ENCODE assay signal across 28 cellular contexts in the genomic region with DNA sequence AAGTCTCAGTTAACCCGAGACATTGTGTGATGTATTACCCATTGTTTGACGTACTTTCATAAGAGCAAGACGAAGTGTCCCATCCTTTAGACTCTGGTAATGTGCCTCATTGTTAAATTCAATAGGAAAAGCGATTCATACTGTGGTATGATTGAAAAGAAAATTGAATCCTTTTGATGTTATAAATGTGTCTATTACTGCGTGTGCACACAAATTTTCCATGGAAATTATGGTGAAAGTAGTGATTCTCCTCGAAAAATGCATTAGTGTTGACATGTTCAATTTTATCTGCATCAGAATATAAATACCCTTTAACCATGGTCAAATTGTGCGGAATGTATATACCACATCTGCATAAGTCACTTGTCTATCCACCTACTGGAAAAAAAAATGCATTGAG.
"Had no signal": no experiment of that assay in that cellular context is flagged by ENCODE, and none has a peak within 500 bp of the region (broad histone marks: within the 10 kb centered on the region; RNA-seq: fewer than 3 reads in every experiment).

No MANE protein-coding gene starts in this region.

- H3K4me1 Mint-ChIP-seq: stimulated activated effector memory CD8-positive, alpha-beta T cell treated with anti-CD3 and anti-CD28 coated beads, Interleukin-12 subunit alpha, Interleukin-12 subunit beta, amount 100 ng/mL, for 72 hours; stimulated activated memory B cell treated with anti-CD40 and anti-IgM and Interleukin-4, amounts not matched to agents 10 μg/mL and 1 μg/mL and 100 μg/mL, for 72 hours; stimulated activated naive B cell treated with anti-CD40 and anti-IgM and Interleukin-4, amounts not matched to agents 10 μg/mL and 1 μg/mL and 100 μg/mL, for 72 hours; stimulated activated naive CD8-positive, alpha-beta T cell treated with anti-CD3 and anti-CD28 coated beads, Interleukin-15, amount 100 ng/mL, for 72 hours had no signal

- H3K36me3 ChIP-seq: stomach, suprapubic skin, thoracic aorta, thyroid gland, tibial artery, tibial nerve, transverse colon, upper lobe of left lung, upper lobe of right lung, uterus, vagina had no signal

- H3K36me3 Mint-ChIP-seq: stimulated activated effector memory CD8-positive, alpha-beta T cell treated with anti-CD3 and anti-CD28 coated beads, Interleukin-12 subunit alpha, Interleukin-12 subunit beta, amount 100 ng/mL, for 72 hours; stimulated activated memory B cell treated with anti-CD40 and anti-IgM and Interleukin-4, amounts not matched to agents 10 μg/mL and 1 μg/mL and 100 μg/mL, for 72 hours; stimulated activated naive B cell treated with anti-CD40 and anti-IgM and Interleukin-4, amounts not matched to agents 10 μg/mL and 1 μg/mL and 100 μg/mL, for 72 hours; type B pancreatic cell had no signal

- H3K27ac Mint-ChIP-seq: stimulated activated effector memory CD8-positive, alpha-beta T cell treated with anti-CD3 and anti-CD28 coated beads, Interleukin-12 subunit alpha, Interleukin-12 subunit beta, amount 100 ng/mL, for 72 hours; stimulated activated memory B cell treated with anti-CD40 and anti-IgM and Interleukin-4, amounts not matched to agents 10 μg/mL and 1 μg/mL and 100 μg/mL, for 72 hours; stimulated activated naive B cell treated with anti-CD40 and anti-IgM and Interleukin-4, amounts not matched to agents 10 μg/mL and 1 μg/mL and 100 μg/mL, for 72 hours; stimulated activated naive CD8-positive, alpha-beta T cell treated with anti-CD3 and anti-CD28 coated beads, Interleukin-15, amount 100 ng/mL, for 72 hours; stimulated activated naive CD8-positive, alpha-beta T cell treated with anti-CD3 and anti-CD28 coated beads, Interleukin-15, Interleukin-2, amounts not matched to agents 100 ng/mL and 50 ng/mL, for 24 hours; type B pancreatic cell had no signal

- H3K27me3 ChIP-seq: stomach, suprapubic skin, testis, thyroid gland, tibial artery, tibial nerve, transverse colon, upper lobe of left lung, upper lobe of right lung, uterus, vagina had no signal

- ATAC-seq: stimulated activated effector memory CD8-positive, alpha-beta T cell treated with anti-CD3 and anti-CD28 coated beads, Interleukin-12 subunit alpha, Interleukin-12 subunit beta, amount 100 ng/mL, for 72 hours; stimulated activated memory B cell treated with anti-CD40 and anti-IgM and Interleukin-4, amounts not matched to agents 10 μg/mL and 1 μg/mL and 100 μg/mL, for 72 hours; stimulated activated naive B cell treated with anti-CD40 and anti-IgM and Interleukin-4, amounts not matched to agents 10 μg/mL and 1 μg/mL and 100 μg/mL, for 72 hours; stimulated activated naive CD8-positive, alpha-beta T cell treated with anti-CD3 and anti-CD28 coated beads, Interleukin-15, amount 100 ng/mL, for 72 hours; stimulated activated naive CD8-positive, alpha-beta T cell treated with anti-CD3 and anti-CD28 coated beads, Interleukin-15, Interleukin-2, amounts not matched to agents 100 U/mL and 50 U/mL, for 24 hours; upper lobe of right lung had no signal

- H3K9me3 ChIP-seq: stomach, suprapubic skin, testis, thoracic aorta, thyroid gland, tibial artery, tibial nerve, transverse colon, upper lobe of left lung, upper lobe of right lung, uterus, vagina had no signal

- H3K27me3 Mint-ChIP-seq: stimulated activated memory B cell treated with anti-CD40 and anti-IgM and Interleukin-4, amounts not matched to agents 10 μg/mL and 1 μg/mL and 100 μg/mL, for 72 hours; stimulated activated naive B cell treated with anti-CD40 and anti-IgM and Interleukin-4, amounts not matched to agents 10 μg/mL and 1 μg/mL and 100 μg/mL, for 72 hours; stimulated activated naive CD8-positive, alpha-beta T cell treated with anti-CD3 and anti-CD28 coated beads, Interleukin-15, amount 100 ng/mL, for 72 hours; stimulated activated naive CD8-positive, alpha-beta T cell treated with anti-CD3 and anti-CD28 coated beads, Interleukin-15, Interleukin-2, amounts not matched to agents 100 ng/mL and 50 ng/mL, for 24 hours; type B pancreatic cell had no signal

- H3K27ac ChIP-seq: stomach, suprapubic skin, testis, thoracic aorta, thyroid gland, tibial artery, tibial nerve, transverse colon, upper lobe of left lung, upper lobe of right lung, uterus, vagina had no signal

- H3K4me3 Mint-ChIP-seq: stimulated activated effector memory CD8-positive, alpha-beta T cell treated with anti-CD3 and anti-CD28 coated beads, Interleukin-12 subunit alpha, Interleukin-12 subunit beta, amount 100 ng/mL, for 72 hours; stimulated activated memory B cell treated with anti-CD40 and anti-IgM and Interleukin-4, amounts not matched to agents 10 μg/mL and 1 μg/mL and 100 μg/mL, for 72 hours; stimulated activated naive B cell treated with anti-CD40 and anti-IgM and Interleukin-4, amounts not matched to agents 10 μg/mL and 1 μg/mL and 100 μg/mL, for 72 hours; stimulated activated naive CD8-positive, alpha-beta T cell treated with anti-CD3 and anti-CD28 coated beads, Interleukin-15, amount 100 ng/mL, for 72 hours; stimulated activated naive CD8-positive, alpha-beta T cell treated with anti-CD3 and anti-CD28 coated beads, Interleukin-15, Interleukin-2, amounts not matched to agents 100 ng/mL and 50 ng/mL, for 24 hours; type B pancreatic cell had no signal

- DNase-seq: stimulated activated CD4-positive, alpha-beta T cell treated with anti-CD3 and anti-CD28 coated beads, Interleukin-2, amount 100 ng/mL, for 48 hours; stimulated activated CD4-positive, alpha-beta T cell treated with anti-CD3 and anti-CD28 coated beads, Interleukin-4, amount 100 ng/mL, for 1 hour; stimulated activated CD4-positive, alpha-beta T cell treated with anti-CD3 and anti-CD28 coated beads, Interleukin-4, amount 100 ng/mL, for 24 hours; stimulated activated CD4-positive, alpha-beta T cell treated with anti-CD3 and anti-CD28 coated beads, Interleukin-4, amount 100 ng/mL, for 4 hours; stimulated activated CD8-positive, alpha-beta memory T cell treated with anti-CD3 and anti-CD28 coated beads, Interleukin-4, amount 100 ng/mL, for 48 hours; stimulated activated naive B cell treated with anti-CD40 and anti-IgM and Interleukin-4, amounts not matched to agents 10 μg/mL and 1 μg/mL and 100 μg/mL, for 72 hours; stimulated activated naive CD4-positive, alpha-beta T cell; stimulated activated naive CD4-positive, alpha-beta T cell treated with Interleukin-2 at 50 U/mL for 16 hours; stimulated activated naive CD8-positive, alpha-beta T cell treated with anti-CD3 and anti-CD28 coated beads, Interleukin-15, amount 100 ng/mL, for 72 hours; stimulated activated naive CD8-positive, alpha-beta T cell treated with anti-CD3 and anti-CD28 coated beads, Interleukin-15, Interleukin-2, amounts not matched to agents 100 U/mL and 50 U/mL, for 24 hours; stomach; substantia nigra; testis; thyroid gland; tibial artery; transverse colon; trophoblast cell; upper lobe of left lung; upper lobe of right lung; uterus had no signal

- H3K9me3 Mint-ChIP-seq: stimulated activated naive CD8-positive, alpha-beta T cell treated with anti-CD3 and anti-CD28 coated beads, Interleukin-15, amount 100 ng/mL, for 72 hours; stimulated activated naive CD8-positive, alpha-beta T cell treated with anti-CD3 and anti-CD28 coated beads, Interleukin-15, Interleukin-2, amounts not matched to agents 100 ng/mL and 50 ng/mL, for 24 hours; type B pancreatic cell had no signal

- H3K4me3 ChIP-seq: stomach, suprapubic skin, testis, thoracic aorta, thyroid gland, tibial artery, tibial nerve, transverse colon, upper lobe of left lung, upper lobe of right lung, uterus, vagina had no signal
